In the genomic region with DNA sequence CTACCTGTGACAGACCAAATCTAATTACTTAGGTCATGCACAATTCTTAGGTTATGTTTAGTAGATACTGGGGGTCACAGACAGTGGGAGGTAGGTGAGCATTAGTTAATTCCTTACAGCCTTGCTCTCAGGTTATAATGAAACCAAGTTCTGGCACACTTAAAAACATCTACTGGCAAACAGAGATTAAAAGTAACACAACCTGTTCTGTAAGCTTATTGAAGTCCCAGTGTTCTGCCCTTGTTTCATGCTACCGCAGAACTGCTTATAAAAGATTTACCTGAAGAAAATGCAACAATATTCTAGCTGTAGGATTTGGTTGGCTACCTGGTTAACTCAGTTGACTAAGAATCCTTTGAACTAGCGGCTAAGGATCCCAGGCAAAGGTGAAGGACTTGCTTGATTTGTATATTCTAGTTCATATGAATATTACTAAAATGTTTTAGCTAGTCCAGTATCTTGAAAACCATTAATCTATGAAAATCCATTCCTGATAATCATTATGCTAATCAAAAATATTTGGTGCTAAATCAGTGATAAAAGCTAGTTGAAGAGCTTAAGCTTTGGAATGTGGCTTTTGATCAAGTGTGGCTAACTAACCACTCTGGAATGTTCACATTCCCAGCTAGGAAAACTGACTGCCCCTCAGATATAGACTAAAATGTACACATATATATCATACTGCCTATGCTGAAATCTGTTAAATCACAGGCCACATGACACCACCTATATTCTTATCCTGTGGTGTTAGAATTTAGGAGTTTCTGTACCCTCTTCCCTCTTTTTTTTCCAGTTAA, we compare ENCODE assay signal across 15 cellular contexts.
DNase-seq lines count a peak whose midpoint lies in the region; ATAC-seq and TF ChIP-seq lines count a peak whose summit lies in the region.
"Had no signal": no experiment of that assay in that cellular context is flagged by ENCODE, and none has a peak within 500 bp of the region (broad histone marks: within the 10 kb centered on the region; RNA-seq: fewer than 3 reads in every experiment).

No MANE protein-coding gene starts in this region.

- H3K79me2 ChIP-seq in Loucy (ENCODE audit: insufficient read depth, low read length) (peaks cover 52% of the 10 kb centered on the region), MM.1S (ENCODE audit: low read length) (no peaks in the 10 kb centered on the region)

- H3K9me3 ChIP-seq in Loucy (ENCODE audit: insufficient read depth, low read depth, low read length) (no peaks in the 10 kb centered on the region), mucosa of stomach (ENCODE audit: control insufficient read depth, low read length) (no peaks in the 10 kb centered on the region), MM.1S (replicated peaks; ENCODE audit: insufficient read depth, low read length) (no peaks in the 10 kb centered on the region)
- H3K9me3 ChIP-seq: testis had no signal

- no peaks in the 10 kb centered on the region for H3F3A ChIP-seq in Loucy (ENCODE audit: low read depth)
- H3F3A ChIP-seq in MM.1S (ENCODE audit: insufficient read depth, low read length), result no peaks in the 10 kb centered on the region

- DNase-seq in AG20443 (ENCODE audit: low spot score) (peak; percentile 10), epithelial cell of prostate (ENCODE audit: low read depth, low spot score) (no peak), head of caudate nucleus (no peak), MM.1S (no peak), cerebellar cortex (ENCODE audit: low spot score) (no peak)
- DNase-seq: activated CD4-positive, alpha-beta T cell treated with anti-CD3 and anti-CD28 coated beads for 48 hours; anterior cingulate cortex; NCI-H1436 treated with DMSO at 0.1 percent for 48 hours; NCI-H510A; nucleus accumbens; testis had no signal

- H3K27me3 ChIP-seq in Loucy (ENCODE audit: insufficient read depth, low read length, poor library complexity, severe bottlenecking) (no peaks in the 10 kb centered on the region), mucosa of stomach (ENCODE audit: control insufficient read depth, insufficient read depth, low read length) (no peaks in the 10 kb centered on the region), MM.1S (replicated peaks; ENCODE audit: insufficient read depth, low read length) (no peaks in the 10 kb centered on the region)
- H3K27me3 ChIP-seq: testis had no signal

- H4K20me1 ChIP-seq in Loucy (ENCODE audit: insufficient read depth, low read length, poor library complexity, severe bottlenecking) (peaks cover 3% of the 10 kb centered on the region), MM.1S (ENCODE audit: insufficient read depth, low read length) (no peaks in the 10 kb centered on the region)

- H3K4me3 ChIP-seq in Loucy (ENCODE audit: low read length, poor library complexity, severe bottlenecking) (peak overlapping the region; percentile 3), mucosa of stomach (ENCODE audit: low read length) (no peak overlapping the region), MM.1S (ENCODE audit: low read length) (no peak overlapping the region)
- H3K4me3 ChIP-seq: lung, testis had no signal

- H2AFZ ChIP-seq in Loucy (ENCODE audit: low read length), result no peak overlapping the region
- H2AFZ ChIP-seq in MM.1S (ENCODE audit: low read length), result no peak overlapping the region

- H3K27ac ChIP-seq in epithelial cell of prostate, result peak overlapping the region; percentile 31
- no peak overlapping the region for H3K27ac ChIP-seq in MM.1S (ENCODE audit: low read length)
- H3K27ac ChIP-seq: testis had no signal

- H3K4me2 ChIP-seq in Loucy (ENCODE audit: low read depth, low read length, poor library complexity, severe bottlenecking) (peak overlapping the region; percentile 47), MM.1S (ENCODE audit: low read depth, low read length) (no peak overlapping the region)

- no peak for ATAC-seq in GM21576 (IDR thresholded peaks at IDR 0.05; ENCODE audit: unreplicated experiment)

- peaks cover 28% of the 10 kb centered on the region for H3K4me1 ChIP-seq in Loucy (ENCODE audit: insufficient read depth, low read length, poor library complexity, severe bottlenecking)
- H3K4me1 ChIP-seq in mucosa of stomach (ENCODE audit: control insufficient read depth, insufficient read depth, low read length), result peaks cover 8% of the 10 kb centered on the region
- H3K4me1 ChIP-seq in MM.1S (ENCODE audit: low read length), result no peaks in the 10 kb centered on the region
- H3K4me1 ChIP-seq: testis had no signal

- intact Hi-C loops in head of caudate nucleus (cut with DNase I), result no loop called here

- H3K9me2 ChIP-seq in Loucy (replicated peaks; ENCODE audit: low read depth, low read length) (no peaks in the 10 kb centered on the region), MM.1S (replicated peaks; ENCODE audit: insufficient read depth, low read length) (no peaks in the 10 kb centered on the region)

- peak overlapping the region; percentile 37 for H3K9ac ChIP-seq in Loucy (ENCODE audit: low read depth, low read length, poor library complexity, severe bottlenecking)
- H3K9ac ChIP-seq in mucosa of stomach (ENCODE audit: low read length), result peak overlapping the region; percentile 18
- H3K9ac ChIP-seq in MM.1S (ENCODE audit: low read length), result no peak overlapping the region

- H3K36me3 ChIP-seq in Loucy (ENCODE audit: insufficient read depth, low read length) (peaks cover 4% of the 10 kb centered on the region; the same call in 1 of the 2 replicates), mucosa of stomach (ENCODE audit: control insufficient read depth, insufficient read depth, low read length) (no peaks in the 10 kb centered on the region), MM.1S (replicated peaks; ENCODE audit: insufficient read depth, low read length) (no peaks in the 10 kb centered on the region)

- TF ChIP-seq CTCF in Loucy (conservative IDR thresholded peaks at IDR 0.05; ENCODE audit: low read length) (no peak), MM.1S (IDR thresholded peaks at IDR 0.05; ENCODE audit: low read length) (no peak)
